26 cellular contexts compared by ENCODE assay signal in genomic region chr10:61617180-61617579, GRCh38. TPM values are rescaled to one million over a fixed set of nuclear protein-coding genes. Genes with fewer than 3 reads are reported as not detected.
"Had no signal": no experiment of that assay in that cellular context is flagged by ENCODE, and none has a peak within 500 bp of the region (broad histone marks: within the 10 kb centered on the region; RNA-seq: fewer than 3 reads in every experiment).

No MANE protein-coding gene starts in this region.

- DNase-seq: naive B cell; naive thymus-derived CD8-positive, alpha-beta T cell; nucleus accumbens; pancreas; psoas muscle; right cardiac atrium; right lobe of liver; sigmoid colon; stimulated activated CD4-positive, alpha-beta T cell treated with anti-CD3 and anti-CD28 coated beads, Interleukin-15, amount 100 ng/mL, for 24 hours; stimulated activated CD4-positive, alpha-beta T cell treated with anti-CD3 and anti-CD28 coated beads, Interleukin-2, amount 100 ng/mL, for 24 hours; stimulated activated CD4-positive, alpha-beta T cell treated with anti-CD3 and anti-CD28 coated beads, Interleukin-2, amount 100 ng/mL, for 48 hours; stimulated activated CD4-positive, alpha-beta T cell treated with anti-CD3 and anti-CD28 coated beads, Interleukin-4, amount 100 ng/mL, for 24 hours; stimulated activated naive B cell treated with anti-CD40 and anti-IgM and Interleukin-4, amounts not matched to agents 10 μg/mL and 1 μg/mL and 100 μg/mL, for 72 hours; stimulated activated naive CD4-positive, alpha-beta T cell treated with Interleukin-2 at 50 U/mL for 16 hours; stomach; thyroid gland; trophoblast cell; upper lobe of left lung had no signal

- H3K9me3 ChIP-seq: neutrophil, pancreas, psoas muscle, right lobe of liver, sigmoid colon, stomach, thoracic aorta, thyroid gland, tibial nerve, upper lobe of left lung, vagina had no signal

- H3K4me1 ChIP-seq: psoas muscle, right lobe of liver, sigmoid colon, tibial nerve, vagina had no signal

- H3K36me3 ChIP-seq: neutrophil, pancreas, right lobe of liver, sigmoid colon, stomach, thoracic aorta, thyroid gland, tibial nerve, upper lobe of left lung, vagina had no signal

- FAIRE-seq: pancreas, urothelium cell line had no signal

- H3K27me3 ChIP-seq: neutrophil, pancreas, right lobe of liver, sigmoid colon, stomach, thyroid gland, tibial nerve, upper lobe of left lung, vagina had no signal

- H3K4me3 ChIP-seq: pancreas, psoas muscle, right lobe of liver, sigmoid colon, skin epidermis, stomach, thoracic aorta, thyroid gland, tibial nerve, upper lobe of left lung, vagina had no signal

- ATAC-seq: naive thymus-derived CD8-positive, alpha-beta T cell; natural killer cell treated with Interleukin-12 subunit alpha and Interleukin-12 subunit beta and Interleukin-15 and Interleukin-18, amount 100 ng/mL, for 72 hours; pancreas; psoas muscle; right cardiac atrium; right lobe of liver; stimulated activated effector memory CD8-positive, alpha-beta T cell treated with anti-CD3 and anti-CD28 coated beads, Interleukin-12 subunit alpha, Interleukin-12 subunit beta, amount 100 ng/mL, for 72 hours; stimulated activated naive B cell treated with anti-CD40 and anti-IgM and Interleukin-4, amounts not matched to agents 10 μg/mL and 1 μg/mL and 100 μg/mL, for 72 hours had no signal

- H3K27ac ChIP-seq: neutrophil, pancreas, psoas muscle, right lobe of liver, sigmoid colon, skin epidermis, stomach, thoracic aorta, thyroid gland, tibial nerve, upper lobe of left lung, vagina had no signal

RNA-seq across cellular contexts. Expression of gene CABCOCO1, which starts 45.5 kb away (rescaled TPM):
- total RNA-seq: naive thymus-derived CD8-positive, alpha-beta T cell; natural killer cell treated with Interleukin-12 subunit alpha and Interleukin-12 subunit beta and Interleukin-15 and Interleukin-18, amount 100 ng/mL, for 72 hours; psoas muscle; right lobe of liver; tibial nerve; vagina had no signal
- polyA plus RNA-seq: naive thymus-derived CD8-positive, alpha-beta T cell had no signal
